ENCODE assay signal across 1 cellular context in genomic region chr2:226378733-226379132, GRCh38.
A peak's percentile ranks its signal among the peaks of the same experiment; 100 is the strongest.
TF ChIP-seq lines count a peak whose summit lies in the region.

No MANE protein-coding gene starts in this region.

TF ChIP-seq in HCT116, 20 proteins besides CTCF, POLR2A, EP300 and RAD21 (continued from another document):
- TF ChIP-seq ELF1 (IDR thresholded peaks at IDR 0.05; ENCODE audit: borderline replicate concordance, low read depth) (no peak), SP1 (IDR thresholded peaks at IDR 0.05; ENCODE audit: low read depth) (0 out of 2 replicates have a peak, but pooled peaks have one; percentile 20), ZFX (IDR thresholded peaks at IDR 0.05) (no peak), POLR2AphosphoS5 (IDR thresholded peaks at IDR 0.05; ENCODE audit: low read depth, low read length) (no peak), JUND (IDR thresholded peaks at IDR 0.05) (no peak), TCF7L2 (IDR thresholded peaks at IDR 0.05; ENCODE audit: borderline replicate concordance, extremely low read depth, insufficient read depth, insufficient read length) (no peak), FOSL1 (IDR thresholded peaks at IDR 0.05; ENCODE audit: low read depth) (peak; percentile 25; the same call in 1 of the 2 replicates), EZH2 (IDR thresholded peaks at IDR 0.05) (no peak), CEBPB (IDR thresholded peaks at IDR 0.05; ENCODE audit: low read depth) (no peak), SRF (IDR thresholded peaks at IDR 0.05; ENCODE audit: low read depth) (no peak)
